Comparison of ENCODE assay signal across 1 cellular context in the genomic region with DNA sequence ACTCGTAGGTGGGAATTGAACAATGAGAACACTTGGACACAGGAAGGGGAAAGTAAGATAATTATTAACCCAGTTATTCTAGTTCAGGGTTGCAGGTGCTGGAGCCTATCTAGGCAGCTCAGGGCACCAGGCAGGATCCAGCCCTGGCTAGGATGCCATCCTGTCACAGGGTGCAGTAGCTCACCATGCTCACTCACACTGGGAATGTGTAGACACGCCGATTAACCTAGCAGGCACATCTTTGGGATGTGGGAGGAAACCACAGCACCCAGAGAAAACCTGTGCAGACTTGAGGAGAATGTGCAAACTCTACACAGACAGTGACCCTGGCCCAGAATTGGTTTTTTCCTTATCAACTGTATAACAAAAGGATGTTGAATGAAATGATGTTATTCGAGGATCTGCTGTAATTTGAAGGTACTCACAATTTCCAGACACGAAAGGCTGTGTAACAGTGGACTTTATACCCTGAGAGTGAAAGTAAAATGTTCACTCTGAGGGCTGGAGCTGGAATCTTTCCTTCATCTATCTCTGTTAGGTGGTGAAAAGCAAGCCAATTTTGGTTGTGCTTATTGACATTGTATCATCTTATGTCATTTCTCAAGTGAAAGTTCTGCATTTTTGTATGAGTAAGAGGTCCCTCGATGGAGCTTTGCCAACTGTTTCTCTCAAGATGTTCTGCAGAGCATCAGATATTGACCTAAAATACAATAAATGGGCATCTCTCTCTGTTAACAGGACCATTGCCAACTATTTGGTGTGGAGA.
TF ChIP-seq lines count a peak whose summit lies in the region.

No MANE protein-coding gene starts in this region.

TF ChIP-seq in HepG2, 621 proteins besides CTCF, POLR2A, EP300 and RAD21:
- TF ChIP-seq SP140L (CRISPR knock-in tag; IDR thresholded peaks at IDR 0.05; ENCODE audit: borderline replicate concordance) (no peak), ZFP1 (CRISPR knock-in tag; IDR thresholded peaks at IDR 0.05) (no peak), SMAD9 (CRISPR knock-in tag; IDR thresholded peaks at IDR 0.05) (no peak), SOX13 (IDR thresholded peaks at IDR 0.05) (no peak), SOX13 (CRISPR knock-in tag; conservative IDR thresholded peaks at IDR 0.05 in 1 of 2, IDR thresholded peaks at IDR 0.05 in 1 of 2) (no peak), XRCC5 (optimal IDR thresholded peaks at IDR 0.05; ENCODE audit: low read length) (no peak), HNF1A (IDR thresholded peaks at IDR 0.05; ENCODE audit: low read depth) (peak; percentile 33; the same call in 1 of the 2 replicates), HNF1A (CRISPR knock-in tag; IDR thresholded peaks at IDR 0.05; ENCODE audit: borderline replicate concordance) (peak; percentile 15; the same call in 1 of the 2 replicates), HNF4A (CRISPR knock-in tag; IDR thresholded peaks at IDR 0.05) (0 out of 2 replicates have a peak, but pooled peaks have one; percentile 18), ZNF337 (CRISPR knock-in tag; IDR thresholded peaks at IDR 0.05; ENCODE audit: borderline replicate concordance, low read depth) (no peak)
- TF ChIP-seq, protein P1, sequence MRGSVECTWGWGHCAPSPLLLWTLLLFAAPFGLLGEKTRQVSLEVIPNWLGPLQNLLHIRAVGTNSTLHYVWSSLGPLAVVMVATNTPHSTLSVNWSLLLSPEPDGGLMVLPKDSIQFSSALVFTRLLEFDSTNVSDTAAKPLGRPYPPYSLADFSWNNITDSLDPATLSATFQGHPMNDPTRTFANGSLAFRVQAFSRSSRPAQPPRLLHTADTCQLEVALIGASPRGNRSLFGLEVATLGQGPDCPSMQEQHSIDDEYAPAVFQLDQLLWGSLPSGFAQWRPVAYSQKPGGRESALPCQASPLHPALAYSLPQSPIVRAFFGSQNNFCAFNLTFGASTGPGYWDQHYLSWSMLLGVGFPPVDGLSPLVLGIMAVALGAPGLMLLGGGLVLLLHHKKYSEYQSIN (CRISPR knock-in tag; IDR thresholded peaks at IDR 0.05; ENCODE audit: borderline replicate concordance): no peak
